Comparison of ENCODE assay signal across 23 cellular contexts in the genomic region with DNA sequence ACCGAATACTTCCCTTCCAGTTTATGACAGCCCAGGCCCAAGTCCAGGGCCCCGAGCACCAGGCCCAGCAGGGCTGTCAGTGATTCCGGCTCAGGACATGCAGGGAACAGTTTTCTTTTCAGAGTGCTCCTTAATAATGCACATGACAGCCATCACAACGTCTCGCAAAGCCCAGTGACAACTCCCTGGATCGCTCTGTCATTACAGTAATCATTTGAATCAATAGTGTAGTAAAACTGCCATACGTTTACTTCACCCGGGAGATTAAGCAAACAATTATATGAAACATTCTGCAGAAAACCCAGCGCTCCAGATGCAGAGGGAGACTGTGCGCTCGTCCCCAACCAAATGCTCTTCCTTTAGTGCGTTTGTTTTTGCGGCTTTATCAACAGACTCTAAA.
"Had no signal": no experiment of that assay in that cellular context is flagged by ENCODE, and none has a peak within 500 bp of the region (broad histone marks: within the 10 kb centered on the region; RNA-seq: fewer than 3 reads in every experiment).

No MANE protein-coding gene starts in this region.

- H3K27ac Mint-ChIP-seq: mesothelial cell of epicardium had no signal

- H3K36me3 Mint-ChIP-seq: mesothelial cell of epicardium had no signal

- H3K4me1 Mint-ChIP-seq: mesothelial cell of epicardium had no signal

- H3K36me3 ChIP-seq: esophagus squamous epithelium, gastrocnemius medialis, heart right ventricle, left lung, lower lobe of right lung had no signal

- H3K27ac ChIP-seq: coronary artery, dorsolateral prefrontal cortex, epithelial cell of prostate, esophagus squamous epithelium, gastrocnemius medialis, heart right ventricle, left lung, lower lobe of right lung had no signal

- H3K4me3 Mint-ChIP-seq: mesothelial cell of epicardium had no signal

- ATAC-seq: esophagus mucosa, gastrocnemius medialis, heart right ventricle, left cardiac atrium, left lung, left ventricle myocardium superior, lower lobe of right lung, mucosa of descending colon had no signal

- H3K27me3 ChIP-seq: gastrocnemius medialis, left lung had no signal

- H3K4me3 ChIP-seq: coronary artery, dorsolateral prefrontal cortex, esophagus squamous epithelium, gastrocnemius medialis, heart right ventricle, left lung, lower lobe of right lung, mucosa of descending colon had no signal

- H3K9me3 ChIP-seq: esophagus squamous epithelium, gastrocnemius medialis, heart right ventricle, left lung, lower lobe of right lung, mucosa of descending colon had no signal

- H3K9me3 Mint-ChIP-seq: mesothelial cell of epicardium had no signal

- DNase-seq: dermis blood vessel endothelial cell; dorsolateral prefrontal cortex; effector CD4-positive, alpha-beta T cell; effector memory CD4-positive, alpha-beta T cell; erythroblast; esophagus squamous epithelium; foreskin fibroblast; foreskin melanocyte; gastrocnemius medialis; glutamatergic neuron; head of caudate nucleus; heart right ventricle; hippocampal formation; left cardiac atrium; left lung; left ventricle myocardium superior; lower lobe of right lung; mesenchymal stem cell; mucosa of descending colon had no signal

- H3K4me1 ChIP-seq: esophagus squamous epithelium, gastrocnemius medialis, heart right ventricle, left lung, lower lobe of right lung had no signal
